In the genomic region with DNA sequence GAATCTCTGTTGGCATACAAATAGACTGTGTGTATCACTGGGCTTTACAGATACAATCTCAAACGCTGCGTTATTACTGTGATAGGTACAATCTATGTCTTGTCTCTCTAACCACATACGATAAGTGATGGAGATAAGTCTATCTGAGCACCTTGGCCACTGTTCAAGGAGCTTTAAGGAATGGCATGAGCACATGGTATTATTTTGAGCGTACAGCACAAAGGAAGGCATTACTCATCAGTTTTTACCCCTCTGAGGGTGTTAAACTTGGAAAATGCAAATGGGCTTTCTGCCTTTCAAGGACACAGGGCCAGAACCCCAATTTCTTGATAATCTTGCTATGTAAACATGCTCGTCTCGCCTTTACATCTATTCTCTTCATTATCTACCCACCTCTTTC, we compare ENCODE assay signal across 23 cellular contexts.
"Had no signal": no experiment of that assay in that cellular context is flagged by ENCODE, and none has a peak within 500 bp of the region (broad histone marks: within the 10 kb centered on the region; RNA-seq: fewer than 3 reads in every experiment).

No MANE protein-coding gene starts in this region.

- H3K27me3 ChIP-seq: ovary, right atrium auricular region, right lobe of liver, tibial nerve, upper lobe of left lung, vagina had no signal

- ATAC-seq: mucosa of descending colon; naive thymus-derived CD4-positive, alpha-beta T cell; natural killer cell treated with Interleukin-12 subunit alpha and Interleukin-12 subunit beta and Interleukin-15 and Interleukin-18, amount 100 ng/mL, for 72 hours; right lobe of liver; stimulated activated memory B cell treated with anti-CD40 and anti-IgM and Interleukin-4, amounts not matched to agents 10 μg/mL and 1 μg/mL and 100 μg/mL, for 72 hours; stimulated activated naive CD8-positive, alpha-beta T cell treated with anti-CD3 and anti-CD28 coated beads, Interleukin-15, amount 100 ng/mL, for 72 hours had no signal

- H3K27ac ChIP-seq: left ventricle myocardium inferior, ovary, right atrium auricular region, right lobe of liver, tibial nerve, upper lobe of left lung, vagina had no signal

- H3K4me1 Mint-ChIP-seq: naive thymus-derived CD4-positive, alpha-beta T cell; stimulated activated memory B cell treated with anti-CD40 and anti-IgM and Interleukin-4, amounts not matched to agents 10 μg/mL and 1 μg/mL and 100 μg/mL, for 72 hours; stimulated activated naive CD8-positive, alpha-beta T cell treated with anti-CD3 and anti-CD28 coated beads, Interleukin-15, amount 100 ng/mL, for 72 hours had no signal

- H3K27ac Mint-ChIP-seq: naive thymus-derived CD4-positive, alpha-beta T cell; natural killer cell treated with Interleukin-12 subunit alpha and Interleukin-12 subunit beta and Interleukin-15 and Interleukin-18, amount 100 ng/mL, for 72 hours; progenitor cell of endocrine pancreas; stimulated activated memory B cell treated with anti-CD40 and anti-IgM and Interleukin-4, amounts not matched to agents 10 μg/mL and 1 μg/mL and 100 μg/mL, for 72 hours had no signal

- H3K36me3 Mint-ChIP-seq: naive thymus-derived CD4-positive, alpha-beta T cell; natural killer cell treated with Interleukin-12 subunit alpha and Interleukin-12 subunit beta and Interleukin-15 and Interleukin-18, amount 100 ng/mL, for 72 hours; stimulated activated memory B cell treated with anti-CD40 and anti-IgM and Interleukin-4, amounts not matched to agents 10 μg/mL and 1 μg/mL and 100 μg/mL, for 72 hours had no signal

- H3K4me3 ChIP-seq: left ventricle myocardium inferior, lung, mucosa of descending colon, ovary, right atrium auricular region, right lobe of liver, smooth muscle cell, tibial nerve, upper lobe of left lung, vagina had no signal

- H3K27me3 Mint-ChIP-seq: stimulated activated memory B cell treated with anti-CD40 and anti-IgM and Interleukin-4, amounts not matched to agents 10 μg/mL and 1 μg/mL and 100 μg/mL, for 72 hours; stimulated activated naive CD8-positive, alpha-beta T cell treated with anti-CD3 and anti-CD28 coated beads, Interleukin-15, amount 100 ng/mL, for 72 hours had no signal

- H3K4me3 Mint-ChIP-seq: naive thymus-derived CD4-positive, alpha-beta T cell; natural killer cell treated with Interleukin-12 subunit alpha and Interleukin-12 subunit beta and Interleukin-15 and Interleukin-18, amount 100 ng/mL, for 72 hours; stimulated activated memory B cell treated with anti-CD40 and anti-IgM and Interleukin-4, amounts not matched to agents 10 μg/mL and 1 μg/mL and 100 μg/mL, for 72 hours; stimulated activated naive CD8-positive, alpha-beta T cell treated with anti-CD3 and anti-CD28 coated beads, Interleukin-15, amount 100 ng/mL, for 72 hours had no signal

- H3K9me3 Mint-ChIP-seq: natural killer cell treated with Interleukin-12 subunit alpha and Interleukin-12 subunit beta and Interleukin-15 and Interleukin-18, amount 100 ng/mL, for 72 hours had no signal

- DNase-seq: islet precursor cell; left ventricle myocardium inferior; midbrain; mucosa of descending colon; naive thymus-derived CD4-positive, alpha-beta T cell; ovary; right lobe of liver; stimulated activated CD4-positive, alpha-beta T cell treated with anti-CD3 and anti-CD28 coated beads, Interleukin-1b, Interleukin-23, amount 100 ng/mL, for 48 hours; stimulated activated CD4-positive, alpha-beta T cell treated with anti-CD3 and anti-CD28 coated beads, Interleukin-2, amount 100 ng/mL, for 48 hours; stimulated activated CD4-positive, alpha-beta T cell treated with anti-CD3 and anti-CD28 coated beads, Interleukin-4, amount 100 ng/mL, for 4 hours; stimulated activated CD8-positive, alpha-beta memory T cell treated with anti-CD3 and anti-CD28 coated beads, Interleukin-4, amount 100 ng/mL, for 48 hours; stimulated activated naive CD4-positive, alpha-beta T cell treated with Interleukin-2 at 50 U/mL for 16 hours; stimulated activated naive CD8-positive, alpha-beta T cell treated with anti-CD3 and anti-CD28 coated beads, Interleukin-15, amount 100 ng/mL, for 72 hours; substantia nigra; upper lobe of left lung had no signal

- H3K36me3 ChIP-seq: left ventricle myocardium inferior, ovary, right atrium auricular region, right lobe of liver, tibial nerve, upper lobe of left lung, vagina had no signal
